In the genomic region with DNA sequence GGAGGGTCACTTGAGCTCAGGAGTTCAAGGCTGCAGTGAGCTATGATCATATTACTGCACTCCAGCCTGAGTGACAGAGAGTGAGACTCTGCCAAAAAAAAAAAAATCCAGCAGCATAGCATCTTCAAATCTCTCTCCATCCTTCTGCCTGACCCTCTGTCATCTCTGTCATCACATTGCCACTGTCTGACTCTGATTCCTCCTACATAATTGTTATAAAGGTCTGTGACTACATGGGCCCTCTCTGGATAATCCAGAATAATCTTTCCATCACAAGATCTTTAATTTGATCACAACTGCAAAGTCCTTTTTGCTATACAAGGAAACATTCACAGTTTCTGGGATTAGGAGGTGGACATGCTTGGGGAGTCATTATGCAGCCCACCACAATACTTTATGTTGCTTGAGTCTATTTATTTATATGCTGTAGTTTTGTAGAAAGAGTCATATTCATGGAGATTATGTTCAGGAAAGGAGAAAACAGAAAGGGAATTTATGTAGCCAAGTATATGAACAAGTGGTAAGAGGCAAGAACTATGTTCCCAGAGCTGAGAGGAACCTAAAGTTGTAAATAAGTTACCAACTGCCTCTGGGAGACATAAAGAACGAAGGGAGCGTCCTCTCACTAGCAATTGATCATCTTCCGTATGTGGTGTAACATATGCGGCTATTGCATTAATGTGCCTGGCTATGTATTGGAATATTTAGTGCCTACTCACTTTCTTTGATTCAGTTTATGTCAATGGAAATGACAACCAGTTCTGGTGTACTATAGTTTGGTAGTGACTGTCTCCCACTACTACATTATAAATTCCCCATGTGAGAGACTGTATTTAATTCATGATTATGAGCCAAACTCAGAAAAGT, we compare ENCODE assay signal across 2 cellular contexts.
TF ChIP-seq lines count a peak whose summit lies in the region.

No MANE protein-coding gene starts in this region.

TF ChIP-seq in SK-N-SH treated with all-trans-retinoic acid at 6 μM for 48 hours, 23 proteins besides CTCF, POLR2A, EP300 and RAD21:
- TF ChIP-seq, protein P1, sequence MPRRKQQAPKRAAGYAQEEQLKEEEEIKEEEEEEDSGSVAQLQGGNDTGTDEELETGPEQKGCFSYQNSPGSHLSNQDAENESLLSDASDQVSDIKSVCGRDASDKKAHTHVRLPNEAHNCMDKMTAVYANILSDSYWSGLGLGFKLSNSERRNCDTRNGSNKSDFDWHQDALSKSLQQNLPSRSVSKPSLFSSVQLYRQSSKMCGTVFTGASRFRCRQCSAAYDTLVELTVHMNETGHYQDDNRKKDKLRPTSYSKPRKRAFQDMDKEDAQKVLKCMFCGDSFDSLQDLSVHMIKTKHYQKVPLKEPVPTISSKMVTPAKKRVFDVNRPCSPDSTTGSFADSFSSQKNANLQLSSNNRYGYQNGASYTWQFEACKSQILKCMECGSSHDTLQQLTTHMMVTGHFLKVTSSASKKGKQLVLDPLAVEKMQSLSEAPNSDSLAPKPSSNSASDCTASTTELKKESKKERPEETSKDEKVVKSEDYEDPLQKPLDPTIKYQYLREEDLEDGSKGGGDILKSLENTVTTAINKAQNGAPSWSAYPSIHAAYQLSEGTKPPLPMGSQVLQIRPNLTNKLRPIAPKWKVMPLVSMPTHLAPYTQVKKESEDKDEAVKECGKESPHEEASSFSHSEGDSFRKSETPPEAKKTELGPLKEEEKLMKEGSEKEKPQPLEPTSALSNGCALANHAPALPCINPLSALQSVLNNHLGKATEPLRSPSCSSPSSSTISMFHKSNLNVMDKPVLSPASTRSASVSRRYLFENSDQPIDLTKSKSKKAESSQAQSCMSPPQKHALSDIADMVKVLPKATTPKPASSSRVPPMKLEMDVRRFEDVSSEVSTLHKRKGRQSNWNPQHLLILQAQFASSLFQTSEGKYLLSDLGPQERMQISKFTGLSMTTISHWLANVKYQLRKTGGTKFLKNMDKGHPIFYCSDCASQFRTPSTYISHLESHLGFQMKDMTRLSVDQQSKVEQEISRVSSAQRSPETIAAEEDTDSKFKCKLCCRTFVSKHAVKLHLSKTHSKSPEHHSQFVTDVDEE (CRISPR knock-in tag; IDR thresholded peaks at IDR 0.05) = no peak
- TF ChIP-seq ESRRG (CRISPR knock-in tag; IDR thresholded peaks at IDR 0.05) (no peak), OSR1 (CRISPR knock-in tag; IDR thresholded peaks at IDR 0.05) (no peak)

TF ChIP-seq in HepG2, 621 proteins besides CTCF, POLR2A, EP300 and RAD21:
- TF ChIP-seq, protein P2, sequence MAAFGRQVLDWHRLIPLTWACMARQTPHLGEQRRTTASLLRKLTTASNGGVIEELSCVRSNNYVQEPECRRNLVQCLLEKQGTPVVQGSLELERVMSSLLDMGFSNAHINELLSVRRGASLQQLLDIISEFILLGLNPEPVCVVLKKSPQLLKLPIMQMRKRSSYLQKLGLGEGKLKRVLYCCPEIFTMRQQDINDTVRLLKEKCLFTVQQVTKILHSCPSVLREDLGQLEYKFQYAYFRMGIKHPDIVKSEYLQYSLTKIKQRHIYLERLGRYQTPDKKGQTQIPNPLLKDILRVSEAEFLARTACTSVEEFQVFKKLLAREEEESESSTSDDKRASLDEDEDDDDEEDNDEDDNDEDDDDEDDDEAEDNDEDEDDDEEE (CRISPR knock-in tag; IDR thresholded peaks at IDR 0.05) = no peak
- TF ChIP-seq ZBTB42 (CRISPR knock-in tag; IDR thresholded peaks at IDR 0.05) (no peak), ZNF17 (CRISPR knock-in tag; IDR thresholded peaks at IDR 0.05) (no peak), CHD4 (IDR thresholded peaks at IDR 0.05; ENCODE audit: borderline replicate concordance, low read length) (no peak), MED1 (CRISPR knock-in tag; IDR thresholded peaks at IDR 0.05) (no peak), MAFF (IDR thresholded peaks at IDR 0.05; ENCODE audit: low read depth, low read length) (no peak), BORCS8-MEF2B (CRISPR knock-in tag; IDR thresholded peaks at IDR 0.05) (no peak), EEA1 (CRISPR knock-in tag; IDR thresholded peaks at IDR 0.05; ENCODE audit: borderline replicate concordance) (no peak), ZC3H13 (CRISPR knock-in tag; IDR thresholded peaks at IDR 0.05) (no peak), GPN1 (CRISPR knock-in tag; IDR thresholded peaks at IDR 0.05; ENCODE audit: borderline replicate concordance) (no peak), SALL1 (CRISPR knock-in tag; IDR thresholded peaks at IDR 0.05) (no peak), TARDBP (CRISPR knock-in tag; IDR thresholded peaks at IDR 0.05) (no peak), ZNF30 (CRISPR knock-in tag; IDR thresholded peaks at IDR 0.05) (no peak), ZFP41 (CRISPR knock-in tag; IDR thresholded peaks at IDR 0.05; ENCODE audit: borderline replicate concordance) (no peak), GATA4 (IDR thresholded peaks at IDR 0.05; ENCODE audit: borderline replicate concordance, low read depth) (no peak)
- TF ChIP-seq, protein P3, sequence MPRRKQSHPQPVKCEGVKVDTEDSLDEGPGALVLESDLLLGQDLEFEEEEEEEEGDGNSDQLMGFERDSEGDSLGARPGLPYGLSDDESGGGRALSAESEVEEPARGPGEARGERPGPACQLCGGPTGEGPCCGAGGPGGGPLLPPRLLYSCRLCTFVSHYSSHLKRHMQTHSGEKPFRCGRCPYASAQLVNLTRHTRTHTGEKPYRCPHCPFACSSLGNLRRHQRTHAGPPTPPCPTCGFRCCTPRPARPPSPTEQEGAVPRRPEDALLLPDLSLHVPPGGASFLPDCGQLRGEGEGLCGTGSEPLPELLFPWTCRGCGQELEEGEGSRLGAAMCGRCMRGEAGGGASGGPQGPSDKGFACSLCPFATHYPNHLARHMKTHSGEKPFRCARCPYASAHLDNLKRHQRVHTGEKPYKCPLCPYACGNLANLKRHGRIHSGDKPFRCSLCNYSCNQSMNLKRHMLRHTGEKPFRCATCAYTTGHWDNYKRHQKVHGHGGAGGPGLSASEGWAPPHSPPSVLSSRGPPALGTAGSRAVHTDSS (CRISPR knock-in tag; conservative IDR thresholded peaks at IDR 0.05) = no peak
- TF ChIP-seq, protein P4, sequence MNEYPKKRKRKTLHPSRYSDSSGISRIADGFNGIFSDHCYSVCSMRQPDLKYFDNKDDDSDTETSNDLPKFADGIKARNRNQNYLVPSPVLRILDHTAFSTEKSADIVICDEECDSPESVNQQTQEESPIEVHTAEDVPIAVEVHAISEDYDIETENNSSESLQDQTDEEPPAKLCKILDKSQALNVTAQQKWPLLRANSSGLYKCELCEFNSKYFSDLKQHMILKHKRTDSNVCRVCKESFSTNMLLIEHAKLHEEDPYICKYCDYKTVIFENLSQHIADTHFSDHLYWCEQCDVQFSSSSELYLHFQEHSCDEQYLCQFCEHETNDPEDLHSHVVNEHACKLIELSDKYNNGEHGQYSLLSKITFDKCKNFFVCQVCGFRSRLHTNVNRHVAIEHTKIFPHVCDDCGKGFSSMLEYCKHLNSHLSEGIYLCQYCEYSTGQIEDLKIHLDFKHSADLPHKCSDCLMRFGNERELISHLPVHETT (CRISPR knock-in tag; conservative IDR thresholded peaks at IDR 0.05) = no peak
- TF ChIP-seq, protein P5, sequence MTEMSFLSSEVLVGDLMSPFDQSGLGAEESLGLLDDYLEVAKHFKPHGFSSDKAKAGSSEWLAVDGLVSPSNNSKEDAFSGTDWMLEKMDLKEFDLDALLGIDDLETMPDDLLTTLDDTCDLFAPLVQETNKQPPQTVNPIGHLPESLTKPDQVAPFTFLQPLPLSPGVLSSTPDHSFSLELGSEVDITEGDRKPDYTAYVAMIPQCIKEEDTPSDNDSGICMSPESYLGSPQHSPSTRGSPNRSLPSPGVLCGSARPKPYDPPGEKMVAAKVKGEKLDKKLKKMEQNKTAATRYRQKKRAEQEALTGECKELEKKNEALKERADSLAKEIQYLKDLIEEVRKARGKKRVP (CRISPR knock-in tag; IDR thresholded peaks at IDR 0.05) = no peak
- TF ChIP-seq, protein P6, sequence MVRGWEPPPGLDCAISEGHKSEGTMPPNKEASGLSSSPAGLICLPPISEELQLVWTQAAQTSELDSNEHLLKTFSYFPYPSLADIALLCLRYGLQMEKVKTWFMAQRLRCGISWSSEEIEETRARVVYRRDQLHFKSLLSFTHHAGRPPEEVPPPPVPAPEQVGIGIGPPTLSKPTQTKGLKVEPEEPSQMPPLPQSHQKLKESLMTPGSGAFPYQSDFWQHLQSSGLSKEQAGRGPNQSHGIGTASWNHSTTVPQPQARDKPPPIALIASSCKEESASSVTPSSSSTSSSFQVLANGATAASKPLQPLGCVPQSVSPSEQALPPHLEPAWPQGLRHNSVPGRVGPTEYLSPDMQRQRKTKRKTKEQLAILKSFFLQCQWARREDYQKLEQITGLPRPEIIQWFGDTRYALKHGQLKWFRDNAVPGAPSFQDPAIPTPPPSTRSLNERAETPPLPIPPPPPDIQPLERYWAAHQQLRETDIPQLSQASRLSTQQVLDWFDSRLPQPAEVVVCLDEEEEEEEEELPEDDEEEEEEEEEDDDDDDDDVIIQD (CRISPR knock-in tag; IDR thresholded peaks at IDR 0.05; ENCODE audit: low read depth) = no peak
- TF ChIP-seq, protein P7, sequence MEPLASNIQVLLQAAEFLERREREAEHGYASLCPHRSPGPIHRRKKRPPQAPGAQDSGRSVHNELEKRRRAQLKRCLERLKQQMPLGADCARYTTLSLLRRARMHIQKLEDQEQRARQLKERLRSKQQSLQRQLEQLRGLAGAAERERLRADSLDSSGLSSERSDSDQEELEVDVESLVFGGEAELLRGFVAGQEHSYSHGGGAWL (CRISPR knock-in tag; IDR thresholded peaks at IDR 0.05) = no peak
